ENCODE assay signal across 8 cellular contexts in the genomic region with DNA sequence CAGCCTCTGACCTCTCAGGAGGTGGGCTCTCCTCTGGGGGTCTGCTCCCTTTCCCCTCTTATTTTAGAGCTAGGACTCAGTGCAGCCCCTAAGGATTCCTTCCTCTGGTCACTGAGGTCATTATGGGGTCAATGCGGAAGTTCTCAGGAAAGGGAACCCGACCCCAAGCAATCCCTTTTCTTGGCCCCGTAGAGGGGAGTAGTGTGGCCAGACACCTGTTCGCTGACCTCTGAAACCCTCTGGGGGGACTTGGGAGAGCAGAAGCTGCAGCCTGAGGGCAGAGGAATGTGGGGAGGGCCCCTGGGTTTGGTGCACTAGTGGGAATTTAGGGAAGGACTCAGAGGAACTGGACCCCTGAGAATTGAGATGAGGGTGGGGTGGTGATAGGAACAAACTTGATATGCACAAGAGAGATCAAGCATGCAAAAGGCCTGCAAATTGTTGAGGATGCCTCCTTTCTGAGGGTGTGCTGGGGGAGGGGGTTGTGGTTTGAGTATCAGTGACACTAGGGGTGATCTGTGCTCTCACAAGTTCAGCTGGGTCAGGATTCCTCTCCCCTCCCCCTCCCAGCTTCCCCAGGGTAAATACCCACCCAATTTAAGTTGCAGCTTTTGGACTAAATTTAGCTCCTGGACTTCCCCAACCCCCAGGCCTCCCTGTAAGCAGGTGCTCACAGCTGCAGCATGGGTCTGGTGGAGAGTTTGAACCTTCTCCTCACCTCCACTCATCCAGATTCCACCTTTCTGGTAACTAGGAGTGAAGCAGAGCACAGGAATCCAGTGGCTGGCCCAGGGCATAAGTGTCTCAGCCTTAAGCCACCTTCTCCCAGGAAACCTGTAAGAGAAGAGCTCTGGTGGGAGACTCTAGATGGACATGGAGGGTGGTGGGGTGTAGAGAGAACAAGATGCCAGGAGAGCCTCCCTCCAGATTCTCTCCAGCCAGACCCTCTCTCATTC. TPM values are rescaled to one million over a fixed set of nuclear protein-coding genes. Genes with fewer than 3 reads are reported as not detected.
DNase-seq lines count a peak whose midpoint lies in the region; ATAC-seq and TF ChIP-seq lines count a peak whose summit lies in the region.

No MANE protein-coding gene starts in this region.

- H3K4me3 Mint-ChIP-seq in activated naive CD8-positive, alpha-beta T cell treated with anti-CD3 and anti-CD28 coated beads, Interleukin-2, amount 10 ng/mL, durations not matched to agents 7 days and 5 days: peak overlapping the region; percentile 97

- in situ Hi-C loops in Panc1 (cut with HindIII; ENCODE audit: low pct_unique_long_range_greater_than_20kb, low sequenced_read_pairs): no loop called here

- ATAC-seq in GM18498 (IDR thresholded peaks at IDR 0.05; ENCODE audit: unreplicated experiment) (peak; percentile 37), HG02588 (IDR thresholded peaks at IDR 0.05; ENCODE audit: unreplicated experiment) (peak; percentile 40), Panc1 (no peak)
- ATAC-seq in activated naive CD8-positive, alpha-beta T cell treated with anti-CD3 and anti-CD28 coated beads, Interleukin-2, amount 10 ng/mL, durations not matched to agents 7 days and 5 days (ENCODE audit: low read depth): peak; percentile 7

- POLR2A ChIA-PET in Panc1 (lab: Charles Lee): interaction anchor here (0.5 to 2.4 kb wide), 7 partner anchors 7 to 40 kb away, joined by 3 to 13 read pairs (median 5); a partner anchor contains a TSS
- POLR2A ChIA-PET in activated naive CD8-positive, alpha-beta T cell treated with anti-CD3 and anti-CD28 coated beads, Interleukin-2, amount 10 ng/mL, durations not matched to agents 7 days and 5 days (lab: Charles Lee): interaction anchor here (0.8 to 13.9 kb wide), 20 partner anchors 11 to 676 kb away, joined by 3 to 1003 read pairs (median 5); a partner anchor contains a TSS

- peaks cover 65% of the 10 kb centered on the region for H3K4me1 ChIP-seq in Panc1 (ENCODE audit: control insufficient read depth, insufficient read depth, low read length)

- peak overlapping the region; percentile 100 for H3K27ac Mint-ChIP-seq in activated naive CD8-positive, alpha-beta T cell treated with anti-CD3 and anti-CD28 coated beads, Interleukin-2, amount 10 ng/mL, durations not matched to agents 7 days and 5 days

- H3K27me3 ChIP-seq in Panc1 (ENCODE audit: control insufficient read depth, insufficient read depth, low read length): no peaks in the 10 kb centered on the region

- H3K4me3 ChIP-seq in Panc1 (ENCODE audit: low read depth in 2 of 2, low read length in 2 of 2): peak overlapping the region; percentile 48 to 69

- H3K9me3 Mint-ChIP-seq in activated naive CD8-positive, alpha-beta T cell treated with anti-CD3 and anti-CD28 coated beads, Interleukin-2, amount 10 ng/mL, durations not matched to agents 7 days and 5 days: no peaks in the 10 kb centered on the region

- no peaks in the 10 kb centered on the region for H3K36me3 ChIP-seq in Panc1 (ENCODE audit: control insufficient read depth, insufficient read depth, low read length)

- H3K27ac ChIP-seq in Panc1 (ENCODE audit: low read length): peak overlapping the region; percentile 98

- intact Hi-C loops in Panc1 (cut with micrococcal nuclease; ENCODE audit: unreplicated experiment): loop anchor here (5.0 kb wide), 2 partner anchors 60 to 250 kb away; no protein-coding TSS in a partner anchor

- H3K27me3 Mint-ChIP-seq in activated naive CD8-positive, alpha-beta T cell treated with anti-CD3 and anti-CD28 coated beads, Interleukin-2, amount 10 ng/mL, durations not matched to agents 7 days and 5 days: no peaks in the 10 kb centered on the region

- DNase-seq in Panc1 (ENCODE audit: low read depth, low spot score) (no peak), left kidney (ENCODE audit: low read depth, low spot score) (peak; percentile 73), glomerular visceral epithelial cell (ENCODE audit: extremely low spot score) (no peak), NCI-H446 (lab: John Stamatoyannopoulos, UW) (no peak)
- peak; percentile 64 for DNase-seq in activated naive CD8-positive, alpha-beta T cell treated with anti-CD3 and anti-CD28 coated beads, Interleukin-2, amount 10 ng/mL, durations not matched to agents 7 days and 5 days
- DNase-seq in stimulated activated CD8-positive, alpha-beta memory T cell treated with anti-CD3 and anti-CD28 coated beads, Interleukin-15, amount 100 ng/mL, for 48 hours (ENCODE audit: low read depth in 2 of 2): peak; percentile 73 to 79

- H3K36me3 Mint-ChIP-seq in activated naive CD8-positive, alpha-beta T cell treated with anti-CD3 and anti-CD28 coated beads, Interleukin-2, amount 10 ng/mL, durations not matched to agents 7 days and 5 days: peaks cover 3% of the 10 kb centered on the region

- H3K4me1 Mint-ChIP-seq in activated naive CD8-positive, alpha-beta T cell treated with anti-CD3 and anti-CD28 coated beads, Interleukin-2, amount 10 ng/mL, durations not matched to agents 7 days and 5 days: peaks cover 49% of the 10 kb centered on the region

- CTCF ChIA-PET in Panc1 (lab: Charles Lee): interaction anchor here (0.5 to 1.2 kb wide), 2 partner anchors 30 to 347 kb away, joined by 3 to 4 read pairs; no protein-coding TSS in a partner anchor

- no peaks in the 10 kb centered on the region for H3K9me3 ChIP-seq in Panc1 (ENCODE audit: control insufficient read depth, insufficient read depth, low read depth, low read length)

- BruUV-seq in Panc1 (replicated peaks; lab: Mats Ljungman, UMichigan): no TSS peak

- TF ChIP-seq CTCF in Panc1 (IDR thresholded peaks at IDR 0.05): no peak

RNA-seq across cellular contexts. Expression of a gene that starts 13.5 kb away (rescaled TPM):
- 9.5 TPM for total RNA-seq in Panc1 (2021; ENCODE audit: unreplicated experiment)
- polyA plus RNA-seq in Panc1 (2012; ENCODE audit: insufficient read length): 10.4 TPM
- total RNA-seq in activated naive CD8-positive, alpha-beta T cell treated with anti-CD3 and anti-CD28 coated beads, Interleukin-2, amount 10 ng/mL, durations not matched to agents 7 days and 5 days: under 1 TPM; 0.11 to 0.30 TPM

RNA-seq across cellular contexts. Expression of a gene that starts 16.7 kb away (rescaled TPM):
- total RNA-seq in Panc1 (2021; ENCODE audit: unreplicated experiment): 126 TPM
- 76.7 TPM for polyA plus RNA-seq in Panc1 (2012; ENCODE audit: insufficient read length)
- total RNA-seq in activated naive CD8-positive, alpha-beta T cell treated with anti-CD3 and anti-CD28 coated beads, Interleukin-2, amount 10 ng/mL, durations not matched to agents 7 days and 5 days: 100 to 1,000 TPM; 302 to 303 TPM

RNA-seq across cellular contexts. Expression of a gene that starts 47.1 kb away (rescaled TPM):
- 1.0 TPM for total RNA-seq in Panc1 (2021; ENCODE audit: unreplicated experiment)
- 0.53 TPM for polyA plus RNA-seq in Panc1 (2012; ENCODE audit: insufficient read length)
- total RNA-seq in activated naive CD8-positive, alpha-beta T cell treated with anti-CD3 and anti-CD28 coated beads, Interleukin-2, amount 10 ng/mL, durations not matched to agents 7 days and 5 days: under 1 TPM; 0.58 to 0.60 TPM

RNA-seq across cellular contexts. Expression of a gene that starts 54.8 kb away (rescaled TPM):
- 2.2 TPM for total RNA-seq in Panc1 (2021; ENCODE audit: unreplicated experiment)
- polyA plus RNA-seq in Panc1 (2012; ENCODE audit: insufficient read length): 1.2 TPM
- 1 to 10 TPM; 1.4 to 1.7 TPM for total RNA-seq in activated naive CD8-positive, alpha-beta T cell treated with anti-CD3 and anti-CD28 coated beads, Interleukin-2, amount 10 ng/mL, durations not matched to agents 7 days and 5 days

Comparison
In these comparisons a context has a peak if more than half of its experiments do, and no peak if none do; other contexts are left out.
1. DNase-seq: peak in activated naive CD8-positive, alpha-beta T cell treated with anti-CD3 and anti-CD28 coated beads, Interleukin-2, amount 10 ng/mL, durations not matched to agents 7 days and 5 days (single experiment), left kidney (single experiment) and stimulated activated CD8-positive, alpha-beta memory T cell treated with anti-CD3 and anti-CD28 coated beads, Interleukin-15, amount 100 ng/mL, for 48 hours (2 of 2); none in Panc1 (single experiment), glomerular visceral epithelial cell (single experiment) and NCI-H446 (0 of 2).